In genomic region chr7:159175792-159176191, GRCh38 we compare ENCODE assay signal across 1 cellular context.
TF ChIP-seq lines count a peak whose summit lies in the region.

No MANE protein-coding gene starts in this region.

TF ChIP-seq in SK-N-SH treated with all-trans-retinoic acid at 6 μM for 48 hours, 23 proteins besides CTCF, POLR2A, EP300 and RAD21:
- TF ChIP-seq CREB5 (CRISPR knock-in tag; IDR thresholded peaks at IDR 0.05; ENCODE audit: low read depth) (no peak), ZFP30 (CRISPR knock-in tag; IDR thresholded peaks at IDR 0.05) (no peak), GLIS3 (CRISPR knock-in tag; IDR thresholded peaks at IDR 0.05) (no peak), ZC3H10 (CRISPR knock-in tag; IDR thresholded peaks at IDR 0.05) (no peak), ZNF565 (CRISPR knock-in tag; conservative IDR thresholded peaks at IDR 0.05; ENCODE audit: low read depth) (no peak), TSHZ2 (CRISPR knock-in tag; IDR thresholded peaks at IDR 0.05) (no peak), ISL1 (CRISPR knock-in tag; IDR thresholded peaks at IDR 0.05) (no peak), ZNF70 (CRISPR knock-in tag; IDR thresholded peaks at IDR 0.05) (no peak), ESRRG (CRISPR knock-in tag; IDR thresholded peaks at IDR 0.05) (no peak), CSRNP3 (CRISPR knock-in tag; IDR thresholded peaks at IDR 0.05) (no peak), CSDC2 (CRISPR knock-in tag; IDR thresholded peaks at IDR 0.05) (no peak), ARNTL (CRISPR knock-in tag; IDR thresholded peaks at IDR 0.05; ENCODE audit: borderline replicate concordance, low read depth) (no peak), PPARA (CRISPR knock-in tag; IDR thresholded peaks at IDR 0.05; ENCODE audit: borderline replicate concordance) (no peak), BACH2 (CRISPR knock-in tag; IDR thresholded peaks at IDR 0.05; ENCODE audit: borderline replicate concordance) (no peak), TCF4 (CRISPR knock-in tag; IDR thresholded peaks at IDR 0.05; ENCODE audit: borderline replicate concordance) (no peak), RARB (CRISPR knock-in tag; IDR thresholded peaks at IDR 0.05) (no peak)
- TF ChIP-seq, protein P1, sequence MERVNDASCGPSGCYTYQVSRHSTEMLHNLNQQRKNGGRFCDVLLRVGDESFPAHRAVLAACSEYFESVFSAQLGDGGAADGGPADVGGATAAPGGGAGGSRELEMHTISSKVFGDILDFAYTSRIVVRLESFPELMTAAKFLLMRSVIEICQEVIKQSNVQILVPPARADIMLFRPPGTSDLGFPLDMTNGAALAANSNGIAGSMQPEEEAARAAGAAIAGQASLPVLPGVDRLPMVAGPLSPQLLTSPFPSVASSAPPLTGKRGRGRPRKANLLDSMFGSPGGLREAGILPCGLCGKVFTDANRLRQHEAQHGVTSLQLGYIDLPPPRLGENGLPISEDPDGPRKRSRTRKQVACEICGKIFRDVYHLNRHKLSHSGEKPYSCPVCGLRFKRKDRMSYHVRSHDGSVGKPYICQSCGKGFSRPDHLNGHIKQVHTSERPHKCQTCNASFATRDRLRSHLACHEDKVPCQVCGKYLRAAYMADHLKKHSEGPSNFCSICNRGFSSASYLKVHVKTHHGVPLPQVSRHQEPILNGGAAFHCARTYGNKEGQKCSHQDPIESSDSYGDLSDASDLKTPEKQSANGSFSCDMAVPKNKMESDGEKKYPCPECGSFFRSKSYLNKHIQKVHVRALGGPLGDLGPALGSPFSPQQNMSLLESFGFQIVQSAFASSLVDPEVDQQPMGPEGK (CRISPR knock-in tag; IDR thresholded peaks at IDR 0.05; ENCODE audit: borderline replicate concordance), result no peak
- TF ChIP-seq, protein P2, sequence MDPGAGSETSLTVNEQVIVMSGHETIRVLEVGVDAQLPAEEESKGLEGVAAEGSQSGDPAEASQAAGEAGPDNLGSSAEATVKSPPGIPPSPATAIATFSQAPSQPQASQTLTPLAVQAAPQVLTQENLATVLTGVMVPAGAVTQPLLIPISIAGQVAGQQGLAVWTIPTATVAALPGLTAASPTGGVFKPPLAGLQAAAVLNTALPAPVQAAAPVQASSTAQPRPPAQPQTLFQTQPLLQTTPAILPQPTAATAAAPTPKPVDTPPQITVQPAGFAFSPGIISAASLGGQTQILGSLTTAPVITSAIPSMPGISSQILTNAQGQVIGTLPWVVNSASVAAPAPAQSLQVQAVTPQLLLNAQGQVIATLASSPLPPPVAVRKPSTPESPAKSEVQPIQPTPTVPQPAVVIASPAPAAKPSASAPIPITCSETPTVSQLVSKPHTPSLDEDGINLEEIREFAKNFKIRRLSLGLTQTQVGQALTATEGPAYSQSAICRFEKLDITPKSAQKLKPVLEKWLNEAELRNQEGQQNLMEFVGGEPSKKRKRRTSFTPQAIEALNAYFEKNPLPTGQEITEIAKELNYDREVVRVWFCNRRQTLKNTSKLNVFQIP (CRISPR knock-in tag; IDR thresholded peaks at IDR 0.05; ENCODE audit: borderline replicate concordance, low read depth), result no peak
TF ChIP-seq in SK-N-SH treated with all-trans-retinoic acid at 6 μM for 48 hours: peak in this region for 0.
